ENCODE assay signal across 1 cellular context in the genomic region with DNA sequence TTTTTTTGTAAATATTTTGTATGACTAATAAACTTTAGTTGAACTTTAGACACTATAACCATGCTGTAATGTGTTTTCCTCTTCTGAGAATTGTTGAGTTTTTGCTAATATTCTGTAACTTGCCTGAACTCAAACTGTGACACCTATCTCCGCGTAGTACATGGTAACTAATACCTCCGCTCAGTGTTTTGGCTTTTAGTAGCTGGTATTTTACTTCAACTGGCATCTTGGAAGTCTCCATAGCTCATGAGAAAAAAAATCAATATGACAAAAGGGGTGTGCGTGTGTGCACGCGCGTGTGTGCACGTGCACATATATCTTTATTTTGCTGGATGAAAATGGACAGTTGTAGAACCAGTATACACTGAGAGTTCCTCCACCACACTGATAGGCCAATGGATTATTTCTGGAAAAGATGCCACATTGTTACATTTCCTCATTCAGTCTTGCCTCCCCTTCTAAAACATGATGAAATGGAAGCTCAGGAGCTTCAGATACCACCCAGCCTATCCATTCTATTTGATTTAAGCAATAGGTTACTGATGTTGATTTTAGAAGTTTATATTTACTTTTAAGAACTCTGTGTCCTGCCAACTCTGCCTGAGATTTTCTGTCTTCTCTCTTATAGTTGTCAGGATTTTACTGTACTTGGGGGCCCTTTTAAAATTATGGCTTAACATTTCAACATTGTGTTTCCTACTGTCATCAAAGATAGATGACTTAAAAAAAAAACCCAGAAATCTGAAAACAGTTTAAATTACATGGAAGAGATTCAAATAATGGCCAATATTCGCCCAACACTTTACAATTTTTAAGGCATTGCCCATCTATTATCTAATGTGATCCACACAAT.
TF ChIP-seq lines count a peak whose summit lies in the region.

No MANE protein-coding gene starts in this region.

TF ChIP-seq in HepG2, 621 proteins besides CTCF, POLR2A, EP300 and RAD21 (continued from another document and continues in another):
- TF ChIP-seq, protein P1, sequence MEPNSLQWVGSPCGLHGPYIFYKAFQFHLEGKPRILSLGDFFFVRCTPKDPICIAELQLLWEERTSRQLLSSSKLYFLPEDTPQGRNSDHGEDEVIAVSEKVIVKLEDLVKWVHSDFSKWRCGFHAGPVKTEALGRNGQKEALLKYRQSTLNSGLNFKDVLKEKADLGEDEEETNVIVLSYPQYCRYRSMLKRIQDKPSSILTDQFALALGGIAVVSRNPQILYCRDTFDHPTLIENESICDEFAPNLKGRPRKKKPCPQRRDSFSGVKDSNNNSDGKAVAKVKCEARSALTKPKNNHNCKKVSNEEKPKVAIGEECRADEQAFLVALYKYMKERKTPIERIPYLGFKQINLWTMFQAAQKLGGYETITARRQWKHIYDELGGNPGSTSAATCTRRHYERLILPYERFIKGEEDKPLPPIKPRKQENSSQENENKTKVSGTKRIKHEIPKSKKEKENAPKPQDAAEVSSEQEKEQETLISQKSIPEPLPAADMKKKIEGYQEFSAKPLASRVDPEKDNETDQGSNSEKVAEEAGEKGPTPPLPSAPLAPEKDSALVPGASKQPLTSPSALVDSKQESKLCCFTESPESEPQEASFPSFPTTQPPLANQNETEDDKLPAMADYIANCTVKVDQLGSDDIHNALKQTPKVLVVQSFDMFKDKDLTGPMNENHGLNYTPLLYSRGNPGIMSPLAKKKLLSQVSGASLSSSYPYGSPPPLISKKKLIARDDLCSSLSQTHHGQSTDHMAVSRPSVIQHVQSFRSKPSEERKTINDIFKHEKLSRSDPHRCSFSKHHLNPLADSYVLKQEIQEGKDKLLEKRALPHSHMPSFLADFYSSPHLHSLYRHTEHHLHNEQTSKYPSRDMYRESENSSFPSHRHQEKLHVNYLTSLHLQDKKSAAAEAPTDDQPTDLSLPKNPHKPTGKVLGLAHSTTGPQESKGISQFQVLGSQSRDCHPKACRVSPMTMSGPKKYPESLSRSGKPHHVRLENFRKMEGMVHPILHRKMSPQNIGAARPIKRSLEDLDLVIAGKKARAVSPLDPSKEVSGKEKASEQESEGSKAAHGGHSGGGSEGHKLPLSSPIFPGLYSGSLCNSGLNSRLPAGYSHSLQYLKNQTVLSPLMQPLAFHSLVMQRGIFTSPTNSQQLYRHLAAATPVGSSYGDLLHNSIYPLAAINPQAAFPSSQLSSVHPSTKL (CRISPR knock-in tag; IDR thresholded peaks at IDR 0.05): peak; percentile 93
- TF ChIP-seq ZNF124 (CRISPR knock-in tag; IDR thresholded peaks at IDR 0.05) (no peak; the same call in 1 of the 2 replicates), ZSCAN29 (CRISPR knock-in tag; conservative IDR thresholded peaks at IDR 0.05) (0 out of 2 replicates have a peak, but pooled peaks have one; percentile 35), ZNF530 (CRISPR knock-in tag; IDR thresholded peaks at IDR 0.05; ENCODE audit: low read depth) (no peak), ZNF737 (CRISPR knock-in tag; IDR thresholded peaks at IDR 0.05; ENCODE audit: borderline replicate concordance) (no peak), ZNF446 (CRISPR knock-in tag; IDR thresholded peaks at IDR 0.05) (no peak), SIN3B (IDR thresholded peaks at IDR 0.05; ENCODE audit: low read length) (no peak), MED1 (CRISPR knock-in tag; IDR thresholded peaks at IDR 0.05) (peak; percentile 81), GABPB1 (CRISPR knock-in tag; IDR thresholded peaks at IDR 0.05) (peak; percentile 26; the same call in 1 of the 2 replicates), ZNF772 (CRISPR knock-in tag; IDR thresholded peaks at IDR 0.05) (no peak), ZNF598 (CRISPR knock-in tag; IDR thresholded peaks at IDR 0.05; ENCODE audit: borderline replicate concordance) (no peak), MATR3 (CRISPR knock-in tag; IDR thresholded peaks at IDR 0.05) (no peak), SKI (IDR thresholded peaks at IDR 0.05; ENCODE audit: partially characterized antibody) (peak; percentile 56), ZC3H13 (CRISPR knock-in tag; IDR thresholded peaks at IDR 0.05) (no peak), HDAC2 (CRISPR knock-in tag; IDR thresholded peaks at IDR 0.05) (peak; percentile 71), ZNF619 (CRISPR knock-in tag; IDR thresholded peaks at IDR 0.05) (no peak), ZNF282 (IDR thresholded peaks at IDR 0.05; ENCODE audit: partially characterized antibody) (no peak), ZNF143 (CRISPR knock-in tag; IDR thresholded peaks at IDR 0.05) (no peak), FOXM1 (CRISPR knock-in tag; IDR thresholded peaks at IDR 0.05) (no peak), SP1 (IDR thresholded peaks at IDR 0.05) (no peak), SP1 (CRISPR knock-in tag; IDR thresholded peaks at IDR 0.05) (no peak), MED8 (CRISPR knock-in tag; IDR thresholded peaks at IDR 0.05; ENCODE audit: insufficient replicate concordance) (no peak), NBN (conservative IDR thresholded peaks at IDR 0.05) (no peak), ESRRA (CRISPR knock-in tag; IDR thresholded peaks at IDR 0.05; ENCODE audit: low read depth) (peak; percentile 43; the same call in 1 of the 2 replicates), ZNF557 (CRISPR knock-in tag; IDR thresholded peaks at IDR 0.05) (no peak)
- TF ChIP-seq, protein P2, sequence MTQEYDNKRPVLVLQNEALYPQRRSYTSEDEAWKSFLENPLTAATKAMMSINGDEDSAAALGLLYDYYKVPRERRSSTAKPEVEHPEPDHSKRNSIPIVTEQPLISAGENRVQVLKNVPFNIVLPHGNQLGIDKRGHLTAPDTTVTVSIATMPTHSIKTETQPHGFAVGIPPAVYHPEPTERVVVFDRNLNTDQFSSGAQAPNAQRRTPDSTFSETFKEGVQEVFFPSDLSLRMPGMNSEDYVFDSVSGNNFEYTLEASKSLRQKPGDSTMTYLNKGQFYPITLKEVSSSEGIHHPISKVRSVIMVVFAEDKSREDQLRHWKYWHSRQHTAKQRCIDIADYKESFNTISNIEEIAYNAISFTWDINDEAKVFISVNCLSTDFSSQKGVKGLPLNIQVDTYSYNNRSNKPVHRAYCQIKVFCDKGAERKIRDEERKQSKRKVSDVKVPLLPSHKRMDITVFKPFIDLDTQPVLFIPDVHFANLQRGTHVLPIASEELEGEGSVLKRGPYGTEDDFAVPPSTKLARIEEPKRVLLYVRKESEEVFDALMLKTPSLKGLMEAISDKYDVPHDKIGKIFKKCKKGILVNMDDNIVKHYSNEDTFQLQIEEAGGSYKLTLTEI (CRISPR knock-in tag; conservative IDR thresholded peaks at IDR 0.05): no peak
- TF ChIP-seq, protein P3, sequence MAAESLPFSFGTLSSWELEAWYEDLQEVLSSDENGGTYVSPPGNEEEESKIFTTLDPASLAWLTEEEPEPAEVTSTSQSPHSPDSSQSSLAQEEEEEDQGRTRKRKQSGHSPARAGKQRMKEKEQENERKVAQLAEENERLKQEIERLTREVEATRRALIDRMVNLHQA (CRISPR knock-in tag; IDR thresholded peaks at IDR 0.05): no peak
- TF ChIP-seq, protein P4, sequence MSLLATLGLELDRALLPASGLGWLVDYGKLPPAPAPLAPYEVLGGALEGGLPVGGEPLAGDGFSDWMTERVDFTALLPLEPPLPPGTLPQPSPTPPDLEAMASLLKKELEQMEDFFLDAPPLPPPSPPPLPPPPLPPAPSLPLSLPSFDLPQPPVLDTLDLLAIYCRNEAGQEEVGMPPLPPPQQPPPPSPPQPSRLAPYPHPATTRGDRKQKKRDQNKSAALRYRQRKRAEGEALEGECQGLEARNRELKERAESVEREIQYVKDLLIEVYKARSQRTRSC (CRISPR knock-in tag; IDR thresholded peaks at IDR 0.05; ENCODE audit: low read depth): no peak
- TF ChIP-seq, protein P5, sequence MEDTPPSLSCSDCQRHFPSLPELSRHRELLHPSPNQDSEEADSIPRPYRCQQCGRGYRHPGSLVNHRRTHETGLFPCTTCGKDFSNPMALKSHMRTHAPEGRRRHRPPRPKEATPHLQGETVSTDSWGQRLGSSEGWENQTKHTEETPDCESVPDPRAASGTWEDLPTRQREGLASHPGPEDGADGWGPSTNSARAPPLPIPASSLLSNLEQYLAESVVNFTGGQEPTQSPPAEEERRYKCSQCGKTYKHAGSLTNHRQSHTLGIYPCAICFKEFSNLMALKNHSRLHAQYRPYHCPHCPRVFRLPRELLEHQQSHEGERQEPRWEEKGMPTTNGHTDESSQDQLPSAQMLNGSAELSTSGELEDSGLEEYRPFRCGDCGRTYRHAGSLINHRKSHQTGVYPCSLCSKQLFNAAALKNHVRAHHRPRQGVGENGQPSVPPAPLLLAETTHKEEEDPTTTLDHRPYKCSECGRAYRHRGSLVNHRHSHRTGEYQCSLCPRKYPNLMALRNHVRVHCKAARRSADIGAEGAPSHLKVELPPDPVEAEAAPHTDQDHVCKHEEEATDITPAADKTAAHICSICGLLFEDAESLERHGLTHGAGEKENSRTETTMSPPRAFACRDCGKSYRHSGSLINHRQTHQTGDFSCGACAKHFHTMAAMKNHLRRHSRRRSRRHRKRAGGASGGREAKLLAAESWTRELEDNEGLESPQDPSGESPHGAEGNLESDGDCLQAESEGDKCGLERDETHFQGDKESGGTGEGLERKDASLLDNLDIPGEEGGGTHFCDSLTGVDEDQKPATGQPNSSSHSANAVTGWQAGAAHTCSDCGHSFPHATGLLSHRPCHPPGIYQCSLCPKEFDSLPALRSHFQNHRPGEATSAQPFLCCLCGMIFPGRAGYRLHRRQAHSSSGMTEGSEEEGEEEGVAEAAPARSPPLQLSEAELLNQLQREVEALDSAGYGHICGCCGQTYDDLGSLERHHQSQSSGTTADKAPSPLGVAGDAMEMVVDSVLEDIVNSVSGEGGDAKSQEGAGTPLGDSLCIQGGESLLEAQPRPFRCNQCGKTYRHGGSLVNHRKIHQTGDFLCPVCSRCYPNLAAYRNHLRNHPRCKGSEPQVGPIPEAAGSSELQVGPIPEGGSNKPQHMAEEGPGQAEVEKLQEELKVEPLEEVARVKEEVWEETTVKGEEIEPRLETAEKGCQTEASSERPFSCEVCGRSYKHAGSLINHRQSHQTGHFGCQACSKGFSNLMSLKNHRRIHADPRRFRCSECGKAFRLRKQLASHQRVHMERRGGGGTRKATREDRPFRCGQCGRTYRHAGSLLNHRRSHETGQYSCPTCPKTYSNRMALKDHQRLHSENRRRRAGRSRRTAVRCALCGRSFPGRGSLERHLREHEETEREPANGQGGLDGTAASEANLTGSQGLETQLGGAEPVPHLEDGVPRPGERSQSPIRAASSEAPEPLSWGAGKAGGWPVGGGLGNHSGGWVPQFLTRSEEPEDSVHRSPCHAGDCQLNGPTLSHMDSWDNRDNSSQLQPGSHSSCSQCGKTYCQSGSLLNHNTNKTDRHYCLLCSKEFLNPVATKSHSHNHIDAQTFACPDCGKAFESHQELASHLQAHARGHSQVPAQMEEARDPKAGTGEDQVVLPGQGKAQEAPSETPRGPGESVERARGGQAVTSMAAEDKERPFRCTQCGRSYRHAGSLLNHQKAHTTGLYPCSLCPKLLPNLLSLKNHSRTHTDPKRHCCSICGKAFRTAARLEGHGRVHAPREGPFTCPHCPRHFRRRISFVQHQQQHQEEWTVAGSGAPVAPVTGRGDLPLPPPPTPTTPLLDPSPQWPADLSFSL (CRISPR knock-in tag; IDR thresholded peaks at IDR 0.05): no peak
- TF ChIP-seq, protein P6, sequence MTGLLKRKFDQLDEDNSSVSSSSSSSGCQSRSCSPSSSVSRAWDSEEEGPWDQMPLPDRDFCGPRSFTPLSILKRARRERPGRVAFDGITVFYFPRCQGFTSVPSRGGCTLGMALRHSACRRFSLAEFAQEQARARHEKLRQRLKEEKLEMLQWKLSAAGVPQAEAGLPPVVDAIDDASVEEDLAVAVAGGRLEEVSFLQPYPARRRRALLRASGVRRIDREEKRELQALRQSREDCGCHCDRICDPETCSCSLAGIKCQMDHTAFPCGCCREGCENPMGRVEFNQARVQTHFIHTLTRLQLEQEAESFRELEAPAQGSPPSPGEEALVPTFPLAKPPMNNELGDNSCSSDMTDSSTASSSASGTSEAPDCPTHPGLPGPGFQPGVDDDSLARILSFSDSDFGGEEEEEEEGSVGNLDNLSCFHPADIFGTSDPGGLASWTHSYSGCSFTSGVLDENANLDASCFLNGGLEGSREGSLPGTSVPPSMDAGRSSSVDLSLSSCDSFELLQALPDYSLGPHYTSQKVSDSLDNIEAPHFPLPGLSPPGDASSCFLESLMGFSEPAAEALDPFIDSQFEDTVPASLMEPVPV (CRISPR knock-in tag; IDR thresholded peaks at IDR 0.05): no peak
- TF ChIP-seq, protein P7, sequence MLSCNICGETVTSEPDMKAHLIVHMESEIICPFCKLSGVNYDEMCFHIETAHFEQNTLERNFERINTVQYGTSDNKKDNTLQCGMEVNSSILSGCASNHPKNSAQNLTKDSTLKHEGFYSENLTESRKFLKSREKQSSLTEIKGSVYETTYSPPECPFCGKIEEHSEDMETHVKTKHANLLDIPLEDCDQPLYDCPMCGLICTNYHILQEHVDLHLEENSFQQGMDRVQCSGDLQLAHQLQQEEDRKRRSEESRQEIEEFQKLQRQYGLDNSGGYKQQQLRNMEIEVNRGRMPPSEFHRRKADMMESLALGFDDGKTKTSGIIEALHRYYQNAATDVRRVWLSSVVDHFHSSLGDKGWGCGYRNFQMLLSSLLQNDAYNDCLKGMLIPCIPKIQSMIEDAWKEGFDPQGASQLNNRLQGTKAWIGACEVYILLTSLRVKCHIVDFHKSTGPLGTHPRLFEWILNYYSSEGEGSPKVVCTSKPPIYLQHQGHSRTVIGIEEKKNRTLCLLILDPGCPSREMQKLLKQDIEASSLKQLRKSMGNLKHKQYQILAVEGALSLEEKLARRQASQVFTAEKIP (CRISPR knock-in tag; IDR thresholded peaks at IDR 0.05; ENCODE audit: borderline replicate concordance): no peak
- TF ChIP-seq, protein P8, sequence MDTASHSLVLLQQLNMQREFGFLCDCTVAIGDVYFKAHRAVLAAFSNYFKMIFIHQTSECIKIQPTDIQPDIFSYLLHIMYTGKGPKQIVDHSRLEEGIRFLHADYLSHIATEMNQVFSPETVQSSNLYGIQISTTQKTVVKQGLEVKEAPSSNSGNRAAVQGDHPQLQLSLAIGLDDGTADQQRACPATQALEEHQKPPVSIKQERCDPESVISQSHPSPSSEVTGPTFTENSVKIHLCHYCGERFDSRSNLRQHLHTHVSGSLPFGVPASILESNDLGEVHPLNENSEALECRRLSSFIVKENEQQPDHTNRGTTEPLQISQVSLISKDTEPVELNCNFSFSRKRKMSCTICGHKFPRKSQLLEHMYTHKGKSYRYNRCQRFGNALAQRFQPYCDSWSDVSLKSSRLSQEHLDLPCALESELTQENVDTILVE (CRISPR knock-in tag; IDR thresholded peaks at IDR 0.05): peak; percentile 79; the same call in 1 of the 2 replicates
- TF ChIP-seq, protein P9, sequence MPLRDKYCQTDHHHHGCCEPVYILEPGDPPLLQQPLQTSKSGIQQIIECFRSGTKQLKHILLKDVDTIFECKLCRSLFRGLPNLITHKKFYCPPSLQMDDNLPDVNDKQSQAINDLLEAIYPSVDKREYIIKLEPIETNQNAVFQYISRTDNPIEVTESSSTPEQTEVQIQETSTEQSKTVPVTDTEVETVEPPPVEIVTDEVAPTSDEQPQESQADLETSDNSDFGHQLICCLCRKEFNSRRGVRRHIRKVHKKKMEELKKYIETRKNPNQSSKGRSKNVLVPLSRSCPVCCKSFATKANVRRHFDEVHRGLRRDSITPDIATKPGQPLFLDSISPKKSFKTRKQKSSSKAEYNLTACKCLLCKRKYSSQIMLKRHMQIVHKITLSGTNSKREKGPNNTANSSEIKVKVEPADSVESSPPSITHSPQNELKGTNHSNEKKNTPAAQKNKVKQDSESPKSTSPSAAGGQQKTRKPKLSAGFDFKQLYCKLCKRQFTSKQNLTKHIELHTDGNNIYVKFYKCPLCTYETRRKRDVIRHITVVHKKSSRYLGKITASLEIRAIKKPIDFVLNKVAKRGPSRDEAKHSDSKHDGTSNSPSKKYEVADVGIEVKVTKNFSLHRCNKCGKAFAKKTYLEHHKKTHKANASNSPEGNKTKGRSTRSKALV (CRISPR knock-in tag; IDR thresholded peaks at IDR 0.05): 0 out of 2 replicates have a peak, but pooled peaks have one; percentile 20
